In the genomic region with DNA sequence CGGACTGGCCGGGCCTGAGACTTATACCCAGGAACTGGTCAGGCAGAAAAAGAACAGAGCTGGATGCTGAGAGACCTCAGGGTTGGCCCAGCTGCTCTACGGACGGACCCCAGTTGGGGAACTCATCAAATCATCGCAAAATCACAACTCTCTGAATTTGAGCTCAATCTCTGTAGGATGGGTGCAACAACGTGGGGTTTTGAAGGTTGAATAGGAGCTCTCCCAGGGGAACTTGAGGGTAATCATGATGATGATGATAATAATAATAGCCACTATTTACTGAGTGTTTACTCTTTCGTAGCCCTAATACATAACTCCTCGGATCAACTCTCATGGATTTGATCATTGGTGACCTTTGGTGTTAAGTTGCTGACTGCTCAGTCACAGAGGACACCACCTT, we compare ENCODE assay signal across 2 cellular contexts. TPM values are rescaled to one million over a fixed set of nuclear protein-coding genes. Genes with fewer than 3 reads are reported as not detected.
"Had no signal": no experiment of that assay in that cellular context is flagged by ENCODE, and none has a peak within 500 bp of the region (broad histone marks: within the 10 kb centered on the region; RNA-seq: fewer than 3 reads in every experiment).

No MANE protein-coding gene starts in this region.

RNA-seq across cellular contexts. Expression of a gene that starts 1.4 kb away (rescaled TPM):
- total RNA-seq: G401, GM12878 had no signal

RNA-seq across cellular contexts. Expression of a gene that starts 6.2 kb away (rescaled TPM):
- total RNA-seq: G401, GM12878 had no signal

RNA-seq across cellular contexts. Expression of a gene that starts 6.4 kb away (rescaled TPM):
- total RNA-seq: G401, GM12878 had no signal

RNA-seq across cellular contexts. Expression of a gene that starts 13.3 kb away (rescaled TPM):
- total RNA-seq: G401, GM12878 had no signal

RNA-seq across cellular contexts. Expression of a gene that starts 13.4 kb away (rescaled TPM):
- total RNA-seq: G401 had no signal
